ENCODE assay signal across 21 cellular contexts in the genomic region with DNA sequence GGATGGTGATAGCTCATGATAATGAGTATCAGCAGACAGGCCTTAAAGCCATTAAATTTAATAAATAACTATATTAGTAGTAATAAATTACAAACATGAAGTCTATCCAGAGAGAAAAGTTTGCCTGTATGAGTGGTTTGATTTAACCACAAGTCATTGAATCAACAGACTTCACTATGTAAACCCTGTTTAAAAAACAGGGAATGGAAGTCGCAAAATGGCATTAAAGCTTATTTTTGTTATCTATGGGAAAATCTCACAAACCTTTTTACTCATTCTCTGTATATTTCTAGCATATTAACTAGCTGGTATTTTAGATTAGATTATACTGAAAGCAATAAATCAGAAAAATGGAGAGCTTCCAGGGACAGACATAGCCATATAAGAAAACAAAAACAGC. TPM values are rescaled to one million over a fixed set of nuclear protein-coding genes. Genes with fewer than 3 reads are reported as not detected.
DNase-seq lines count a peak whose midpoint lies in the region; ATAC-seq and TF ChIP-seq lines count a peak whose summit lies in the region.
"Had no signal": no experiment of that assay in that cellular context is flagged by ENCODE, and none has a peak within 500 bp of the region (broad histone marks: within the 10 kb centered on the region; RNA-seq: fewer than 3 reads in every experiment).

No MANE protein-coding gene starts in this region.

- no peaks in the 10 kb centered on the region for H3K27me3 Mint-ChIP-seq in activated naive CD8-positive, alpha-beta T cell treated with anti-CD3 and anti-CD28 coated beads, Interleukin-2, amount 50 U/mL, for 24 hours
- H3K27me3 Mint-ChIP-seq: B cell; CD4-positive, CD25-positive, alpha-beta regulatory T cell had no signal

- no peaks in the 10 kb centered on the region for H3K4me1 Mint-ChIP-seq in activated naive CD8-positive, alpha-beta T cell treated with anti-CD3 and anti-CD28 coated beads, Interleukin-2, amount 50 U/mL, for 24 hours
- H3K4me1 Mint-ChIP-seq: B cell had no signal

- no peaks in the 10 kb centered on the region for H3K9me3 Mint-ChIP-seq in activated naive CD8-positive, alpha-beta T cell treated with anti-CD3 and anti-CD28 coated beads, Interleukin-2, amount 50 U/mL, for 24 hours
- H3K9me3 Mint-ChIP-seq: CD8-positive, alpha-beta T cell; HFFc6 had no signal

- peak overlapping the region; percentile 37; the same call in 1 of the 2 replicates for H3K27ac ChIP-seq in SK-N-MC
- H3K27ac ChIP-seq: BLaER1, C4-2B had no signal

- H3K9ac ChIP-seq in SK-N-MC (ENCODE audit: insufficient read length): no peak overlapping the region
- H3K9ac ChIP-seq: BLaER1 had no signal

- no peak overlapping the region for H3K4me3 Mint-ChIP-seq in activated naive CD8-positive, alpha-beta T cell treated with anti-CD3 and anti-CD28 coated beads, Interleukin-2, amount 50 U/mL, for 24 hours
- H3K4me3 Mint-ChIP-seq: B cell; CD4-positive, CD25-positive, alpha-beta regulatory T cell; CD8-positive, alpha-beta T cell; HFFc6 had no signal

- peaks cover 61% of the 10 kb centered on the region for H3K36me3 ChIP-seq in SK-N-MC (ENCODE audit: insufficient read depth, low read length)

- peak; percentile 56 for DNase-seq in EH (ENCODE audit: low read depth)
- DNase-seq in SK-N-MC (ENCODE audit: low read depth, low spot score): no peak
- peak; percentile 78 for DNase-seq in amniotic epithelial cell (ENCODE audit: low read depth)
- peak; percentile 61 for DNase-seq in fibroblast of villous mesenchyme (ENCODE audit: low read depth)
- DNase-seq in GM20000 (ENCODE audit: low spot score): no peak
- no peak for DNase-seq in activated naive CD8-positive, alpha-beta T cell treated with anti-CD3 and anti-CD28 coated beads, Interleukin-2, amount 50 U/mL, for 24 hours
- DNase-seq: Caco-2; CD4-positive, CD25-positive, alpha-beta regulatory T cell; CD8-positive, alpha-beta T cell; DMS153; DND-41; EL; GDM1; GOT3; HFFc6 had no signal

- peaks cover 20% of the 10 kb centered on the region for H3K36me3 Mint-ChIP-seq in activated naive CD8-positive, alpha-beta T cell treated with anti-CD3 and anti-CD28 coated beads, Interleukin-2, amount 50 U/mL, for 24 hours (ENCODE audit: low read depth)

- ATAC-seq in HG03159 (IDR thresholded peaks at IDR 0.05; ENCODE audit: unreplicated experiment) (no peak), HG02642 (IDR thresholded peaks at IDR 0.05; ENCODE audit: poor library complexity, unreplicated experiment) (no peak)
- ATAC-seq in activated naive CD8-positive, alpha-beta T cell treated with anti-CD3 and anti-CD28 coated beads, Interleukin-2, amount 50 U/mL, for 24 hours: no peak
- ATAC-seq: CD8-positive, alpha-beta T cell had no signal

- no peaks in the 10 kb centered on the region; the same call in 1 of the 2 replicates for H3K9me3 ChIP-seq in SK-N-MC (ENCODE audit: low read depth, low read length)
- H3K9me3 ChIP-seq: BLaER1, Caco-2, HAP-1 had no signal

- TF ChIP-seq CTCF in fibroblast of villous mesenchyme (IDR thresholded peaks at IDR 0.05; ENCODE audit: insufficient read depth, low read depth, low read length) (no peak), GM20000 (IDR thresholded peaks at IDR 0.05; ENCODE audit: extremely low read depth, missing control alignments) (no peak)

- H3K27ac Mint-ChIP-seq in activated naive CD8-positive, alpha-beta T cell treated with anti-CD3 and anti-CD28 coated beads, Interleukin-2, amount 50 U/mL, for 24 hours: no peak overlapping the region
- H3K27ac Mint-ChIP-seq: B cell; CD8-positive, alpha-beta T cell; HFFc6 had no signal

- H3K4me3 ChIP-seq in SK-N-MC: no peak overlapping the region
- no peak overlapping the region for H3K4me3 ChIP-seq in fibroblast of villous mesenchyme (ENCODE audit: low read depth, low read length)
- H3K4me3 ChIP-seq: BLaER1, HAP-1 had no signal

RNA-seq across cellular contexts. Expression of gene SASS6, which starts 45.3 kb away (rescaled TPM):
- total RNA-seq in fibroblast of villous mesenchyme: 2.6 and 5.2 TPM in 2 replicates

RNA-seq across cellular contexts. Expression of gene TRMT13, which starts 45.6 kb away (rescaled TPM):
- total RNA-seq in fibroblast of villous mesenchyme: 10.0 and 11.7 TPM in 2 replicates

Comparison
In these comparisons a context has a peak if more than half of its experiments do, and no peak if none do; other contexts are left out.
1. DNase-seq: peak in EH (single experiment), amniotic epithelial cell (single experiment) and fibroblast of villous mesenchyme (single experiment); none in SK-N-MC (single experiment), GM20000 (single experiment) and activated naive CD8-positive, alpha-beta T cell treated with anti-CD3 and anti-CD28 coated beads, Interleukin-2, amount 50 U/mL, for 24 hours (single experiment).